ENCODE assay signal across 2 cellular contexts in the genomic region with DNA sequence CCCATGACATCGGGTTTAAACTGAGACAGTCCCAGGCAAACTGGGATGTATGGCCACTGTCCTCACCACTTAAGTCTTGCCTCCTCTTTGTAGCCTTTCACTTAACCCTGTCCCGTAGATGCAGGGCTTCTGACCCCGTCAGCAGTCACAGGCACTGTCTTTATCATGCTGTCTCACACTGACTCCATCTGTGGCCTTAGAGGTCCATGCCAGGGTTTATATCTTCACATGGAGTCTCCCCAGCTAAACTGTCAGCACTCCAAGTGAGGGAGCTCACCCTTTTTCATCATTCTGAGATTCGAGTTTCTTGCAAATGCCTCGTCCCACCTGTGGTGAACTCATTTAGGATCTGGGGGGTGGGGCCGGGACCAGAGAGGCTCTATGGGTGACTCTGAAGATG.
TF ChIP-seq lines count a peak whose summit lies in the region.

No MANE protein-coding gene starts in this region.

TF ChIP-seq in IMR-90, 13 proteins besides CTCF, POLR2A, EP300 and RAD21:
- TF ChIP-seq, protein P1, sequence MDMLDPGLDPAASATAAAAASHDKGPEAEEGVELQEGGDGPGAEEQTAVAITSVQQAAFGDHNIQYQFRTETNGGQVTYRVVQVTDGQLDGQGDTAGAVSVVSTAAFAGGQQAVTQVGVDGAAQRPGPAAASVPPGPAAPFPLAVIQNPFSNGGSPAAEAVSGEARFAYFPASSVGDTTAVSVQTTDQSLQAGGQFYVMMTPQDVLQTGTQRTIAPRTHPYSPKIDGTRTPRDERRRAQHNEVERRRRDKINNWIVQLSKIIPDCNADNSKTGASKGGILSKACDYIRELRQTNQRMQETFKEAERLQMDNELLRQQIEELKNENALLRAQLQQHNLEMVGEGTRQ (IDR thresholded peaks at IDR 0.05; ENCODE audit: low read depth, low read length), result no peak
- TF ChIP-seq BHLHE40 (IDR thresholded peaks at IDR 0.05; ENCODE audit: low read depth, low read length) (no peak), RFX5 (IDR thresholded peaks at IDR 0.05; ENCODE audit: low read depth, low read length) (no peak), NFE2L2 (IDR thresholded peaks at IDR 0.05; ENCODE audit: low read depth, low read length) (no peak), CHD1 (IDR thresholded peaks at IDR 0.05; ENCODE audit: low read depth, low read length) (no peak)

TF ChIP-seq in K562, 482 proteins besides CTCF, POLR2A, EP300 and RAD21:
- TF ChIP-seq GTF2A2 (tag; IDR thresholded peaks at IDR 0.05) (no peak), PHB2 (IDR thresholded peaks at IDR 0.05; ENCODE audit: low read depth) (no peak), ZNF12 (CRISPR knock-in tag; IDR thresholded peaks at IDR 0.05) (no peak), BHLHE40 (IDR thresholded peaks at IDR 0.05; ENCODE audit: low read length) (no peak)
